In the genomic region with DNA sequence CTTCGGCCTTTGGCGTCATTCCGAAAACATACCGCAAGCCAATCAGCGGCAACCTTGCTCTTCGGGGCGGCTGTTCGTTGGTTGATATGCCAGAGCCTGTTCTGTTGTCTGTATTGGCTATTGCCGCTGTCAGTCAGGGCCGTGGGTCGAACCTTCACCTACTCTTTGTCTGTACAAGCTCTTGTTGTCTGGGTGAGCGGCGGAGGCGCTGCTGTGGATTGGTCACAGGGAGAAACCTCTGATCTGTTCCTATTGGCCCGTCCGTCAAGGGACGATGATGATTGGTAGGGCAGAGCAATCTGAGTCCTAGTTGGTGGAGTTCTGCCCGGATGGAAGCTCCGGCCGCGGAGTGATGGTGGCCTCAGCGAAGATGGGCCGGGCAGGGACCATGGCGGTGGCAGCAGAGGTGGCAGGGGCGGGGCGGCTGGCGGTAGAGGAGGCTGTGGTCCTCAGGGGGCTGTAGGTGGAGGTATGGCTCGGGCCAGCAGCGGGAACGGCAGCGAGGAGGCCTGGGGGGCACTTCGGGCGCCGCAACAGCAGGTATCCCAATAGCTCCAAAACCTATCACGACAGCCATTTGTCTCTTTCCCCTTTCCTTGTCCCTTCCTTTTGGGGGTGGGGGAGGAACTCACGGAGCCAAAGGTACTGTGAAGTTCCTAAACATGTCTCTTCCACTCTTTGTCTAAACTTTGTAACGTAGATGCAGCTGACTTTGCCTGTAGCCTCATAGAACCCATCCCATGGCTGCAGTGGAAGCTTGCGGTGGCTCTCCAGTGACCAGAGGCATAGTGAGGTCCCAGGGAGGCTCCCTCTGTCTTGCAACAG, we compare ENCODE assay signal across 8 cellular contexts. TPM values are rescaled to one million over a fixed set of nuclear protein-coding genes. Genes with fewer than 3 reads are reported as not detected.
DNase-seq lines count a peak whose midpoint lies in the region; ATAC-seq, FAIRE-seq and TF ChIP-seq lines count a peak whose summit lies in the region.

A gene (plus strand): TSS at position 307 of the 825 bp plus-strand sequence. CDS start 165 bp downstream, at position 472.

- peaks cover 0 to 27% (median 22%) of the 10 kb centered on the region in 9 donors for H3K36me3 ChIP-seq in heart left ventricle

- no peaks in the 10 kb centered on the region for H3K27me3 ChIP-seq in heart left ventricle

- H3K4me3 ChIP-seq in heart left ventricle = peak within 1 kb of the TSS; percentile 52 to 83 (median 70)

- peaks cover 7% of the 10 kb centered on the region for H3K36me3 Mint-ChIP-seq in type B pancreatic cell

- ATAC-seq in HG02870 (IDR thresholded peaks at IDR 0.05; ENCODE audit: unreplicated experiment) = peak; percentile 82
- ATAC-seq in heart left ventricle = peak; percentile 93 to 96 (median 95)

- H3K27me3 Mint-ChIP-seq in type B pancreatic cell = peaks cover 4% of the 10 kb centered on the region

- 0 to 2% (median 1%) methylated on average over 32 to 38 of the region's 38 CpGs for WGBS in heart left ventricle, 4 donors

- peak; percentile 96 for FAIRE-seq in GM12891 (lab: Jason Lieb, UNC)

- peaks cover 31% of the 10 kb centered on the region for H3K4me1 Mint-ChIP-seq in type B pancreatic cell (ENCODE audit: unreplicated experiment)

- H3K27ac ChIP-seq in heart left ventricle = peak within 1 kb of the TSS; percentile 84 to 98 (median 95)

- H3K4me3 Mint-ChIP-seq in type B pancreatic cell = peak within 1 kb of the TSS; percentile 95

- H3K27ac Mint-ChIP-seq in type B pancreatic cell = peak within 1 kb of the TSS; percentile 93

- intact Hi-C loops in T-helper 1 cell treated with Interleukin-12 subunit alpha and Interleukin-12 subunit beta and Interleukin-4 antibody, amounts not matched to agents 30 ng/mL and 1 ng/mL, for 36 hours (cut with micrococcal nuclease) = loop anchor here (1.0 to 5.0 kb wide), 15 partner anchors 8 to 1224 kb away; a partner anchor contains a TSS
- intact Hi-C loops in heart left ventricle (cut with DNase I) = loop anchor here in 1 of 10 donors (5.0 kb wide), 1 partner anchor 41 kb away; no protein-coding TSS in a partner anchor

- TF ChIP-seq CTCF in heart left ventricle (IDR thresholded peaks at IDR 0.05) = no peak
- no peak for TF ChIP-seq CTCF in type B pancreatic cell (conservative IDR thresholded peaks at IDR 0.05)

- peak; percentile 55; the same call in 1 of the 2 replicates for TF ChIP-seq POLR2A in GM12891 (IDR thresholded peaks at IDR 0.05; ENCODE audit: low read depth, low read length)
- peak in 1 of 2 donors; percentile 61 for TF ChIP-seq POLR2A in heart left ventricle (IDR thresholded peaks at IDR 0.05)

- no peaks in the 10 kb centered on the region for H3K9me3 Mint-ChIP-seq in type B pancreatic cell

- no peaks in the 10 kb centered on the region for H3K9me3 ChIP-seq in heart left ventricle

- DNase-seq in GM12891 (ENCODE audit: insufficient read length, low spot score) (peak; percentile 89), NCI-H146 treated with DMSO at 0.1 percent for 48 hours (lab: John Stamatoyannopoulos, UW; ENCODE audit: unreplicated experiment) (peak; percentile 99), amniotic epithelial cell (ENCODE audit: low read depth) (peak; percentile 100), heart left ventricle (peak; percentile 99 to 100 (median 100)), pons (ENCODE audit: low spot score) (peak; percentile 100), type B pancreatic cell (ENCODE audit: extremely low spot score, unreplicated experiment) (peak; percentile 98)

- H3K4me1 ChIP-seq in heart left ventricle = peaks cover 5 to 40% (median 32%) of the 10 kb centered on the region in 12 donors

TF ChIP-seq in GM12891, 5 proteins besides CTCF, POLR2A, EP300 and RAD21:
- TF ChIP-seq POU2F2 (IDR thresholded peaks at IDR 0.05; ENCODE audit: low read depth, low read length) (0 out of 2 replicates have a peak, but pooled peaks have one; percentile 25), PAX5 (IDR thresholded peaks at IDR 0.05; ENCODE audit: insufficient read depth, low read length, severe bottlenecking) (no peak), SPI1 (IDR thresholded peaks at IDR 0.05; ENCODE audit: low read depth, low read length) (no peak), POLR2AphosphoS5 (IDR thresholded peaks at IDR 0.05; ENCODE audit: low read depth, low read length) (0 out of 2 replicates have a peak, but pooled peaks have one; percentile 7), TAF1 (IDR thresholded peaks at IDR 0.05; ENCODE audit: low read depth, low read length) (no peak)

RNA-seq across cellular contexts. Expression of the gene that starts here (rescaled TPM):
- 66.8 TPM for polyA plus RNA-seq in GM12891 (2012; ENCODE audit: low read depth, missing spikeins)
- 49.4 and 56.6 TPM in 2 replicates for total RNA-seq in T-helper 1 cell treated with Interleukin-12 subunit alpha and Interleukin-12 subunit beta and Interleukin-4 antibody, amounts not matched to agents 30 ng/mL and 1 ng/mL, for 36 hours
- total RNA-seq in heart left ventricle = 10 to 100 TPM; 32.7 to 58.4 (median 42.4) TPM
- polyA plus RNA-seq in heart left ventricle = 10 to 100 TPM; 29.0 to 44.2 TPM
- 76.7 and 121 TPM in 2 replicates for total RNA-seq in type B pancreatic cell (ENCODE audit: low replicate concordance)

Comparison
In these comparisons a context has a peak if more than half of its experiments do, and no peak if none do; other contexts are left out.
1. Peak in every context shown above with its lines: DNase-seq, ATAC-seq, H3K4me3 ChIP-seq and H3K27ac ChIP-seq.